In genomic region chr22:38504731-38505594, GRCh38 we compare ENCODE assay signal across 8 cellular contexts. TPM values are rescaled to one million over a fixed set of nuclear protein-coding genes. Genes with fewer than 3 reads are reported as not detected.
DNase-seq lines count a peak whose midpoint lies in the region; TF ChIP-seq lines count a peak whose summit lies in the region.

No MANE protein-coding gene starts in this region.

- peaks cover 13% of the 10 kb centered on the region; the same call in 1 of the 2 replicates for H3F3A ChIP-seq in SU-DHL-6 (ENCODE audit: insufficient read depth)

- TF ChIP-seq CTCF in SU-DHL-6 (IDR thresholded peaks at IDR 0.05; ENCODE audit: insufficient read depth, low read length, poor library complexity, severe bottlenecking) (no peak), adrenal gland (IDR thresholded peaks at IDR 0.05) (no peak)

- DNase-seq in activated gamma-delta T cell treated with Interleukin-2 at 50 U/mL for 16 hours (peak; percentile 44), activated gamma-delta T cell (lab: John Stamatoyannopoulos, UW) (no peak), adrenal gland (peak; percentile 61 to 84 (median 75)), amniotic stem cell (lab: John Stamatoyannopoulos, UW) (no peak), LoVo (ENCODE audit: low spot score) (no peak)
- peak; percentile 50 to 63 for DNase-seq in stimulated activated CD4-positive, alpha-beta T cell treated with anti-CD3 and anti-CD28 coated beads, Interleukin-15, amount 100 ng/mL, for 48 hours (ENCODE audit: low read depth in 2 of 2)

- peaks cover 19 to 42% of the 10 kb centered on the region in 2 donors for H3K4me1 ChIP-seq in adrenal gland (replicated peaks in 1 of 2)

- peak overlapping the region; percentile 94 for H3K9ac ChIP-seq in SU-DHL-6 (ENCODE audit: low read length)

- H3K9me2 ChIP-seq in SU-DHL-6 (replicated peaks; ENCODE audit: insufficient read depth, low read length): no peaks in the 10 kb centered on the region

- H2AFZ ChIP-seq in SU-DHL-6 (ENCODE audit: low read depth, low read length, severe bottlenecking): no peak overlapping the region

- peaks cover 59% of the 10 kb centered on the region for H3K79me2 ChIP-seq in SU-DHL-6 (ENCODE audit: insufficient read depth, low read length)

- H3K36me3 ChIP-seq in SU-DHL-6 (ENCODE audit: low read length) (peaks cover 31% of the 10 kb centered on the region), adrenal gland (replicated peaks in 1 of 2) (peaks cover 0 to 28% of the 10 kb centered on the region in 2 donors)

- H3K4me2 ChIP-seq in SU-DHL-6 (ENCODE audit: low read depth, low read length, poor library complexity, severe bottlenecking): peak overlapping the region; percentile 97

- H3K9me3 ChIP-seq in SU-DHL-6 (ENCODE audit: insufficient read depth, low read length) (no peaks in the 10 kb centered on the region), adrenal gland (replicated peaks in 1 of 3) (no peaks in the 10 kb centered on the region), iPS-18c (ENCODE audit: control insufficient read depth, insufficient read depth, low read length) (no peaks in the 10 kb centered on the region)

- 0 to 1% (median 1%) methylated on average over 26 to 40 of the region's 40 CpGs for WGBS in adrenal gland, 4 donors

- peak in 1 of 2 donors; percentile 32 for TF ChIP-seq POLR2A in adrenal gland (IDR thresholded peaks at IDR 0.05)

- H3K27me3 ChIP-seq in SU-DHL-6 (ENCODE audit: low read length) (no peaks in the 10 kb centered on the region), adrenal gland (no peaks in the 10 kb centered on the region)

- peaks cover 36% of the 10 kb centered on the region for H4K20me1 ChIP-seq in SU-DHL-6 (ENCODE audit: low read depth, low read length)

- H3K27ac ChIP-seq in SU-DHL-6 (ENCODE audit: low read depth, low read length): peak overlapping the region; percentile 87
- H3K27ac ChIP-seq in adrenal gland: peak overlapping the region; percentile 91 to 100 (median 99)

- intact Hi-C loops in adrenal gland (cut with DNase I): no loop called here

- H3K4me3 ChIP-seq in SU-DHL-6 (ENCODE audit: insufficient read depth, low read length, poor library complexity, severe bottlenecking): peak overlapping the region; percentile 85
- H3K4me3 ChIP-seq in adrenal gland: peak overlapping the region; percentile 19 to 83 (median 74)
- H3K4me3 ChIP-seq in iPS-18c (ENCODE audit: insufficient read depth, low read depth, low read length): peak overlapping the region; percentile 91

RNA-seq across cellular contexts. Expression of gene DDX17, which starts 1.1 kb away (rescaled TPM):
- total RNA-seq in adrenal gland: 100 to 1,000 TPM; 218 to 668 (median 474) TPM
- 100 to 1,000 TPM; 184 to 342 (median 203) TPM for polyA plus RNA-seq in adrenal gland

RNA-seq across cellular contexts. Expression of gene KDELR3, which starts 37.1 kb away (rescaled TPM):
- 10 to 100 TPM in 3 of 8 donors, 1 to 10 TPM in 5; 5.1 to 18.0 (median 8.3) TPM for total RNA-seq in adrenal gland
- polyA plus RNA-seq in adrenal gland: 10 to 100 TPM in 2 of 3 donors, 1 to 10 TPM in 1; 8.0 to 11.0 (median 10.2) TPM

RNA-seq across cellular contexts. Expression of gene KCNJ4, which starts 50.0 kb away (rescaled TPM):
- total RNA-seq in adrenal gland: under 1 TPM in 4 of 8 donors, not detected in 4; 0.20 to 0.38 (median 0.31) TPM
- under 1 TPM; 0.07 to 0.56 (median 0.27) TPM for polyA plus RNA-seq in adrenal gland

Comparison
In these comparisons a context has a peak if more than half of its experiments do, and no peak if none do; other contexts are left out.
1. DNase-seq: peak in activated gamma-delta T cell treated with Interleukin-2 at 50 U/mL for 16 hours (single experiment), adrenal gland (7 of 7) and stimulated activated CD4-positive, alpha-beta T cell treated with anti-CD3 and anti-CD28 coated beads, Interleukin-15, amount 100 ng/mL, for 48 hours (2 of 2); none in activated gamma-delta T cell (single experiment), amniotic stem cell (single experiment) and LoVo (single experiment).
2. Peak in every context shown above with its lines, with median percentiles within 50 percentile points of each other: H3K4me3 ChIP-seq.